27 cellular contexts compared by ENCODE assay signal in the genomic region with DNA sequence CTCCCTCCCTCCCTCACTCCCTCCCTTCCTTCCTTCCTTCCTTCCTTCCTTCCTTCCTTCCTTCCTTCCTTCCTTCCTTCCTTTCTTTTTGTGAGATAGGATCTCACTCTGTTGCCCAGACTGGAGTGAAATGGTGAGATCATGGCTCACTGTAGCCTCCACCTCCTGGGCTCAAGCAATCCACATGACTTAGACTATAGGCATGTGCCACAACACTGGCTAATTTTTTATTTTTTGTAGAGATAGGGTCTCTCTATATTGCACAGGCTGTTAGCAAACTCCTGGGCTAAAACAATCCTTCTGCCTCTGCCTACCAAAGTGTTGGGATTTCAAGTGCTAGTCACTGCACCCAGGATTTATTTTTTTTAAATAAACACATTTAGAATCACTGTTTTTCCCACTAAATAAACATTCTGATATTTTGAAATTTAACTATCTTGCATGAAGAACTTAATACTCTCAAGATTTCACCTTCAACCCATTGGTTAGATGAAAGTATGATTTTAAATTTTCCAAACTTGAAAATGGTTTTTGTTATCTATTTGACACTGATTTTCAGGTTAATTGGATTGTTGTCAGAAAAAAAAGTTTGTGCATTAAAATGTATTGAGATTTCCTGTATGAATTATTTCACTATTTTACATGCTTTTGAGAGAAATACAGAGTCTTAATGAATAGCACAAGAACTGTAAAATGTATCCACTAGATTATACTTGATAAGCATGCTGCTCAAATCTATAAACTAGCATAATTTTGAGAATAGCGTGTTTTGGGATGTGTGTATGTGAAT.
"Had no signal": no experiment of that assay in that cellular context is flagged by ENCODE, and none has a peak within 500 bp of the region (broad histone marks: within the 10 kb centered on the region; RNA-seq: fewer than 3 reads in every experiment).

No MANE protein-coding gene starts in this region.

- H3K27me3 ChIP-seq: neutrophil, pancreas, right lobe of liver, sigmoid colon, stomach, thyroid gland, tibial nerve, upper lobe of left lung, vagina had no signal

- DNase-seq: natural killer cell; nucleus accumbens; pancreas; psoas muscle; right cardiac atrium; right lobe of liver; sigmoid colon; small intestine; stimulated activated CD4-positive, alpha-beta T cell treated with anti-CD3 and anti-CD28 coated beads, Interleukin-15, amount 100 ng/mL, for 24 hours; stimulated activated CD4-positive, alpha-beta T cell treated with anti-CD3 and anti-CD28 coated beads, Interleukin-2, amount 100 ng/mL, for 24 hours; stimulated activated CD4-positive, alpha-beta T cell treated with anti-CD3 and anti-CD28 coated beads, Interleukin-2, amount 100 ng/mL, for 48 hours; stimulated activated CD4-positive, alpha-beta T cell treated with anti-CD3 and anti-CD28 coated beads, Interleukin-4, amount 100 ng/mL, for 24 hours; stimulated activated naive B cell treated with anti-CD40 and anti-IgM and Interleukin-4, amounts not matched to agents 10 μg/mL and 1 μg/mL and 100 μg/mL, for 72 hours; stimulated activated naive CD4-positive, alpha-beta T cell treated with Interleukin-2 at 50 U/mL for 16 hours; stomach; thyroid gland; trophoblast cell; upper lobe of left lung had no signal

- H3K4me3 ChIP-seq: pancreas, psoas muscle, right lobe of liver, sigmoid colon, stomach, thoracic aorta, thyroid gland, tibial nerve, upper lobe of left lung, vagina had no signal

- H3K4me3 Mint-ChIP-seq: natural killer cell; nephron; neural crest cell; stimulated activated effector memory CD8-positive, alpha-beta T cell treated with anti-CD3 and anti-CD28 coated beads, Interleukin-12 subunit alpha, Interleukin-12 subunit beta, amount 100 ng/mL, for 72 hours; stimulated activated naive B cell treated with anti-CD40 and anti-IgM and Interleukin-4, amounts not matched to agents 10 μg/mL and 1 μg/mL and 100 μg/mL, for 72 hours; stimulated activated naive CD8-positive, alpha-beta T cell treated with anti-CD3 and anti-CD28 coated beads, Interleukin-15, Interleukin-2, amounts not matched to agents 100 ng/mL and 50 ng/mL, for 24 hours had no signal

- H3K9me3 ChIP-seq: neutrophil, pancreas, psoas muscle, right lobe of liver, sigmoid colon, stomach, thoracic aorta, thyroid gland, tibial nerve, upper lobe of left lung, vagina had no signal

- H3K27ac ChIP-seq: neutrophil, pancreas, psoas muscle, right lobe of liver, sigmoid colon, stomach, thoracic aorta, thyroid gland, tibial nerve, upper lobe of left lung, vagina had no signal

- H3K9me3 Mint-ChIP-seq: stimulated activated naive B cell treated with anti-CD40 and anti-IgM and Interleukin-4, amounts not matched to agents 10 μg/mL and 1 μg/mL and 100 μg/mL, for 72 hours had no signal

- H3K27ac Mint-ChIP-seq: natural killer cell; nephron; stimulated activated effector memory CD8-positive, alpha-beta T cell treated with anti-CD3 and anti-CD28 coated beads, Interleukin-12 subunit alpha, Interleukin-12 subunit beta, amount 100 ng/mL, for 72 hours; stimulated activated naive B cell treated with anti-CD40 and anti-IgM and Interleukin-4, amounts not matched to agents 10 μg/mL and 1 μg/mL and 100 μg/mL, for 72 hours had no signal

- H3K4me1 Mint-ChIP-seq: natural killer cell; nephron; neural crest cell; stimulated activated effector memory CD8-positive, alpha-beta T cell treated with anti-CD3 and anti-CD28 coated beads, Interleukin-12 subunit alpha, Interleukin-12 subunit beta, amount 100 ng/mL, for 72 hours; stimulated activated naive B cell treated with anti-CD40 and anti-IgM and Interleukin-4, amounts not matched to agents 10 μg/mL and 1 μg/mL and 100 μg/mL, for 72 hours had no signal

- H3K36me3 Mint-ChIP-seq: natural killer cell; stimulated activated effector memory CD8-positive, alpha-beta T cell treated with anti-CD3 and anti-CD28 coated beads, Interleukin-12 subunit alpha, Interleukin-12 subunit beta, amount 100 ng/mL, for 72 hours; stimulated activated naive B cell treated with anti-CD40 and anti-IgM and Interleukin-4, amounts not matched to agents 10 μg/mL and 1 μg/mL and 100 μg/mL, for 72 hours had no signal

- H3K4me1 ChIP-seq: pancreas, psoas muscle, right lobe of liver, sigmoid colon, stomach, thyroid gland, tibial nerve, upper lobe of left lung, vagina had no signal

- H3K27me3 Mint-ChIP-seq: stimulated activated naive B cell treated with anti-CD40 and anti-IgM and Interleukin-4, amounts not matched to agents 10 μg/mL and 1 μg/mL and 100 μg/mL, for 72 hours; stimulated activated naive CD8-positive, alpha-beta T cell treated with anti-CD3 and anti-CD28 coated beads, Interleukin-15, Interleukin-2, amounts not matched to agents 100 ng/mL and 50 ng/mL, for 24 hours had no signal

- H3K36me3 ChIP-seq: neutrophil, pancreas, sigmoid colon, stomach, thoracic aorta, thyroid gland, tibial nerve, upper lobe of left lung, vagina had no signal

- FAIRE-seq: pancreas, urothelium cell line had no signal
